In the genomic region with DNA sequence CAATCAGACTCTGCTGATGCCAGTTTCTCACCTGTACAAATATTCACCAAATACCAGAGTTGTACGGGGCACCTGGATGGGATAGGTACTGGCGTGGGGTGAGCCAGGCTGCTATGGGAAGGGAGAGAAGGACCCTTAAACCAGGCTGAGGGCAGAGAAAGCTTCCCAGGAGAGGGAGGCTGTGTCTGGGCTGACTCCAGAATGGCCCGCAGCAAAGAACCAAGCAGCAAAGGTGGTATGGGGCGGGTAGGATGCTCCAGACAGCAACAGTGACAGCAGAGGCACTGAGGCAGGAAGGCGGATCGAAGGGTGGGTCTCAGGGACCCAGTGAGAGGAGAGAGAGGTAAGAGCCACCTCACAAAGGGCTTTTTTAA, we compare ENCODE assay signal across 11 cellular contexts.
DNase-seq lines count a peak whose midpoint lies in the region; ATAC-seq and TF ChIP-seq lines count a peak whose summit lies in the region.
"Had no signal": no experiment of that assay in that cellular context is flagged by ENCODE, and none has a peak within 500 bp of the region (broad histone marks: within the 10 kb centered on the region; RNA-seq: fewer than 3 reads in every experiment).

No MANE protein-coding gene starts in this region.

- H2AFZ ChIP-seq in trophoblast cell (ENCODE audit: insufficient read depth, low read length, poor library complexity): peak overlapping the region; percentile 63

- no CpG with 5 or more reads among the region's 6 CpGs for WGBS in trophoblast cell (ENCODE audit: extremely low coverage, insufficient coverage, insufficient read length)
- WGBS in upper lobe of left lung, 2 donors: 89 to 96% methylated on average over 6 of the region's 6 CpGs

- peak overlapping the region; percentile 74 for H3K18ac ChIP-seq in trophoblast cell (ENCODE audit: low read length)

- H3K27me3 ChIP-seq in CD8-positive, alpha-beta T cell (ENCODE audit: insufficient read depth, low read length): no peaks in the 10 kb centered on the region
- H3K27me3 ChIP-seq in trophoblast cell (ENCODE audit: insufficient read depth, low read length) (no peaks in the 10 kb centered on the region), upper lobe of left lung (no peaks in the 10 kb centered on the region)
- H3K27me3 ChIP-seq: foreskin keratinocyte had no signal

- no peak for TF ChIP-seq POLR2A in upper lobe of left lung (IDR thresholded peaks at IDR 0.05)

- no peaks in the 10 kb centered on the region for H3K27me3 Mint-ChIP-seq in CD8-positive, alpha-beta T cell (ENCODE audit: low read depth)
- H3K27me3 Mint-ChIP-seq: activated naive CD8-positive, alpha-beta T cell treated with anti-CD3 and anti-CD28 coated beads, Interleukin-2, amount 10 ng/mL, durations not matched to agents 7 days and 5 days had no signal

- H3K36me3 Mint-ChIP-seq in CD8-positive, alpha-beta T cell: peaks cover 78% of the 10 kb centered on the region

- POLR2A ChIA-PET in CD8-positive, alpha-beta T cell (lab: Charles Lee): no interaction called here
- POLR2A ChIA-PET in RWPE1 (lab: Yijun Ruan, JAX; ENCODE audit: low non-redundant PET): no interaction called here

- DNase-seq in CD8-positive, alpha-beta T cell: no peak
- DNase-seq in RWPE1 (ENCODE audit: low spot score): no peak
- DNase-seq in coronary artery (ENCODE audit: low spot score): no peak
- DNase-seq in trophoblast cell: no peak
- no peak for DNase-seq in UCSD-AML1 (lab: John Stamatoyannopoulos, UW; ENCODE audit: unreplicated experiment)
- DNase-seq in upper lobe of left lung: no peak
- DNase-seq: activated naive CD8-positive, alpha-beta T cell treated with anti-CD3 and anti-CD28 coated beads, Interleukin-2, amount 10 ng/mL, durations not matched to agents 7 days and 5 days; MM.1S; NCI-H2171 had no signal

- H3K23ac ChIP-seq in trophoblast cell (ENCODE audit: low read length): no peak overlapping the region

- H4K91ac ChIP-seq in trophoblast cell (ENCODE audit: low read depth, low read length): peak overlapping the region; percentile 80

- peak overlapping the region; percentile 100 for H2AK5ac ChIP-seq in trophoblast cell (ENCODE audit: low read length)

- TF ChIP-seq CTCF in CD8-positive, alpha-beta T cell (IDR thresholded peaks at IDR 0.05): no peak
- TF ChIP-seq CTCF in RWPE1 (conservative IDR thresholded peaks at IDR 0.05; ENCODE audit: low read depth): no peak
- TF ChIP-seq CTCF in coronary artery (IDR thresholded peaks at IDR 0.05): no peak
- TF ChIP-seq CTCF in upper lobe of left lung (IDR thresholded peaks at IDR 0.05): no peak

- peak overlapping the region; percentile 71 for H2BK5ac ChIP-seq in trophoblast cell (ENCODE audit: low read depth, low read length, poor library complexity)

- no peak overlapping the region for H3K27ac ChIP-seq in CD8-positive, alpha-beta T cell (ENCODE audit: low read depth, low read length)
- H3K27ac ChIP-seq in RWPE1: peak overlapping the region; percentile 67
- H3K27ac ChIP-seq in coronary artery: peak overlapping the region; percentile 5 to 30
- peak overlapping the region; percentile 74 for H3K27ac ChIP-seq in trophoblast cell (ENCODE audit: low read depth, low read length)
- H3K27ac ChIP-seq in upper lobe of left lung: peak overlapping the region in 1 of 4 donors; percentile 33
- H3K27ac ChIP-seq: foreskin keratinocyte had no signal

- no peak for ATAC-seq in CD8-positive, alpha-beta T cell
- ATAC-seq in upper lobe of left lung (ENCODE audit: low FRiP score in 2 of 2) (no peak), HG02970 (IDR thresholded peaks at IDR 0.05; ENCODE audit: low FRiP score, unreplicated experiment) (no peak)

- intact Hi-C loops in CD8-positive, alpha-beta T cell (cut with DNase I, micrococcal nuclease): no loop called here

- no peak overlapping the region for H3K4me3 Mint-ChIP-seq in CD8-positive, alpha-beta T cell
- H3K4me3 Mint-ChIP-seq: activated naive CD8-positive, alpha-beta T cell treated with anti-CD3 and anti-CD28 coated beads, Interleukin-2, amount 10 ng/mL, durations not matched to agents 7 days and 5 days had no signal

- TF ChIP-seq EP300 in upper lobe of left lung (IDR thresholded peaks at IDR 0.05): no peak

- H2BK12ac ChIP-seq in trophoblast cell (ENCODE audit: low read length): peak overlapping the region; percentile 100

- H3K14ac ChIP-seq in trophoblast cell (ENCODE audit: low read length): peak overlapping the region; percentile 87

- H3K4ac ChIP-seq in trophoblast cell (ENCODE audit: low read depth, low read length): peak overlapping the region; percentile 43

- H3K79me1 ChIP-seq in trophoblast cell (ENCODE audit: low read length): peaks cover 40% of the 10 kb centered on the region

- H3K9me3 Mint-ChIP-seq in CD8-positive, alpha-beta T cell: no peaks in the 10 kb centered on the region
- H3K9me3 Mint-ChIP-seq: activated naive CD8-positive, alpha-beta T cell treated with anti-CD3 and anti-CD28 coated beads, Interleukin-2, amount 10 ng/mL, durations not matched to agents 7 days and 5 days had no signal

- H3K9ac ChIP-seq in trophoblast cell (ENCODE audit: low read length): no peak overlapping the region

- H3K27ac Mint-ChIP-seq in CD8-positive, alpha-beta T cell: peak overlapping the region; percentile 91

- peaks cover 64% of the 10 kb centered on the region for H3K36me3 ChIP-seq in CD8-positive, alpha-beta T cell (ENCODE audit: insufficient read depth, low read length)
- peaks cover 0 to 2% of the 10 kb centered on the region in 2 experiments for H3K36me3 ChIP-seq in trophoblast cell (ENCODE audit: control insufficient read depth in 1 of 2, insufficient read depth in 2 of 2, low read length in 2 of 2)
- peaks cover 0 to 19% (median 9%) of the 10 kb centered on the region in 4 donors for H3K36me3 ChIP-seq in upper lobe of left lung

- H3K4me1 Mint-ChIP-seq in CD8-positive, alpha-beta T cell (ENCODE audit: low read depth): peaks cover 9% of the 10 kb centered on the region

- no peak overlapping the region for H3K4me2 ChIP-seq in trophoblast cell (ENCODE audit: low read length)

- H4K8ac ChIP-seq in trophoblast cell (ENCODE audit: low read depth, low read length): peak overlapping the region; percentile 17

- H3K9me3 ChIP-seq in CD8-positive, alpha-beta T cell (ENCODE audit: low read length): no peaks in the 10 kb centered on the region
- peaks cover 3% of the 10 kb centered on the region for H3K9me3 ChIP-seq in trophoblast cell (ENCODE audit: insufficient read depth, low read depth, low read length)
- H3K9me3 ChIP-seq in upper lobe of left lung: no peaks in the 10 kb centered on the region

- H4K12ac ChIP-seq in trophoblast cell (ENCODE audit: low read depth, low read length): peak overlapping the region; percentile 8

- no peaks in the 10 kb centered on the region for H3K4me1 ChIP-seq in CD8-positive, alpha-beta T cell (ENCODE audit: insufficient read depth, low read length)
- peaks cover 11 to 30% of the 10 kb centered on the region in 2 experiments for H3K4me1 ChIP-seq in trophoblast cell (ENCODE audit: control insufficient read depth in 1 of 2, insufficient read depth in 2 of 2, low read length in 2 of 2)
- no peaks in the 10 kb centered on the region for H3K4me1 ChIP-seq in upper lobe of left lung

- peak overlapping the region; percentile 93 for H2BK120ac ChIP-seq in trophoblast cell (ENCODE audit: insufficient read depth, low read length, poor library complexity)

- H3K79me2 ChIP-seq in trophoblast cell (ENCODE audit: control insufficient read depth, insufficient read depth, low read length, poor library complexity): peaks cover 4% of the 10 kb centered on the region

- CTCF ChIA-PET in CD8-positive, alpha-beta T cell (lab: Charles Lee): no interaction called here
- CTCF ChIA-PET in RWPE1 (lab: Yijun Ruan, JAX): interaction anchor here (1.4 kb wide), 1 partner anchor 63 kb away, joined by 4 read pairs; no protein-coding TSS in a partner anchor

- no peak overlapping the region for H3K4me3 ChIP-seq in CD8-positive, alpha-beta T cell (ENCODE audit: low read depth, low read length)
- H3K4me3 ChIP-seq in coronary artery (no peak overlapping the region), trophoblast cell (ENCODE audit: low read depth, low read length) (no peak overlapping the region), upper lobe of left lung (no peak overlapping the region)
